In genomic region chr11:97770570-97770969, GRCh38 we compare ENCODE assay signal across 26 cellular contexts.
"Had no signal": no experiment of that assay in that cellular context is flagged by ENCODE, and none has a peak within 500 bp of the region (broad histone marks: within the 10 kb centered on the region; RNA-seq: fewer than 3 reads in every experiment).

No MANE protein-coding gene starts in this region.

- H3K27me3 ChIP-seq: neutrophil, pancreas, right atrium auricular region, right lobe of liver, sigmoid colon, stomach, thyroid gland, tibial nerve, upper lobe of left lung, vagina had no signal

- H3K27me3 Mint-ChIP-seq: stimulated activated naive B cell treated with anti-CD40 and anti-IgM and Interleukin-4, amounts not matched to agents 10 μg/mL and 1 μg/mL and 100 μg/mL, for 72 hours; stimulated activated naive CD8-positive, alpha-beta T cell treated with anti-CD3 and anti-CD28 coated beads, Interleukin-15, Interleukin-2, amounts not matched to agents 100 ng/mL and 50 ng/mL, for 24 hours had no signal

- H3K4me3 Mint-ChIP-seq: natural killer cell; nephron; stimulated activated effector memory CD8-positive, alpha-beta T cell treated with anti-CD3 and anti-CD28 coated beads, Interleukin-12 subunit alpha, Interleukin-12 subunit beta, amount 100 ng/mL, for 72 hours; stimulated activated naive B cell treated with anti-CD40 and anti-IgM and Interleukin-4, amounts not matched to agents 10 μg/mL and 1 μg/mL and 100 μg/mL, for 72 hours; stimulated activated naive CD8-positive, alpha-beta T cell treated with anti-CD3 and anti-CD28 coated beads, Interleukin-15, Interleukin-2, amounts not matched to agents 100 ng/mL and 50 ng/mL, for 24 hours had no signal

- H3K4me1 Mint-ChIP-seq: natural killer cell; stimulated activated effector memory CD8-positive, alpha-beta T cell treated with anti-CD3 and anti-CD28 coated beads, Interleukin-12 subunit alpha, Interleukin-12 subunit beta, amount 100 ng/mL, for 72 hours; stimulated activated naive B cell treated with anti-CD40 and anti-IgM and Interleukin-4, amounts not matched to agents 10 μg/mL and 1 μg/mL and 100 μg/mL, for 72 hours had no signal

- H3K27ac Mint-ChIP-seq: natural killer cell; nephron; stimulated activated effector memory CD8-positive, alpha-beta T cell treated with anti-CD3 and anti-CD28 coated beads, Interleukin-12 subunit alpha, Interleukin-12 subunit beta, amount 100 ng/mL, for 72 hours; stimulated activated naive B cell treated with anti-CD40 and anti-IgM and Interleukin-4, amounts not matched to agents 10 μg/mL and 1 μg/mL and 100 μg/mL, for 72 hours; stimulated activated naive CD8-positive, alpha-beta T cell treated with anti-CD3 and anti-CD28 coated beads, Interleukin-15, Interleukin-2, amounts not matched to agents 100 ng/mL and 50 ng/mL, for 24 hours had no signal

- H3K36me3 ChIP-seq: neutrophil, pancreas, prostate gland, right atrium auricular region, right lobe of liver, sigmoid colon, stomach, thoracic aorta, thyroid gland, tibial nerve, upper lobe of left lung, vagina had no signal

- H3K27ac ChIP-seq: neutrophil, pancreas, prostate gland, right atrium auricular region, right lobe of liver, sigmoid colon, stomach, thoracic aorta, thyroid gland, tibial nerve, upper lobe of left lung, vagina had no signal

- H3K9me3 ChIP-seq: neutrophil, pancreas, prostate gland, right atrium auricular region, right lobe of liver, sigmoid colon, thoracic aorta, thyroid gland, tibial nerve, upper lobe of left lung, vagina had no signal

- H3K36me3 Mint-ChIP-seq: natural killer cell; stimulated activated effector memory CD8-positive, alpha-beta T cell treated with anti-CD3 and anti-CD28 coated beads, Interleukin-12 subunit alpha, Interleukin-12 subunit beta, amount 100 ng/mL, for 72 hours; stimulated activated naive B cell treated with anti-CD40 and anti-IgM and Interleukin-4, amounts not matched to agents 10 μg/mL and 1 μg/mL and 100 μg/mL, for 72 hours had no signal

- H3K4me3 ChIP-seq: pancreas, prostate gland, right atrium auricular region, right lobe of liver, sigmoid colon, stomach, thoracic aorta, thyroid gland, tibial nerve, upper lobe of left lung, vagina had no signal

- DNase-seq: natural killer cell; nucleus accumbens; pancreas; retina; right lobe of liver; sigmoid colon; small intestine; stimulated activated CD4-positive, alpha-beta T cell treated with anti-CD3 and anti-CD28 coated beads, Interleukin-15, amount 100 ng/mL, for 24 hours; stimulated activated CD4-positive, alpha-beta T cell treated with anti-CD3 and anti-CD28 coated beads, Interleukin-2, amount 100 ng/mL, for 24 hours; stimulated activated CD4-positive, alpha-beta T cell treated with anti-CD3 and anti-CD28 coated beads, Interleukin-2, amount 100 ng/mL, for 48 hours; stimulated activated CD4-positive, alpha-beta T cell treated with anti-CD3 and anti-CD28 coated beads, Interleukin-4, amount 100 ng/mL, for 24 hours; stimulated activated naive B cell treated with anti-CD40 and anti-IgM and Interleukin-4, amounts not matched to agents 10 μg/mL and 1 μg/mL and 100 μg/mL, for 72 hours; stimulated activated naive CD4-positive, alpha-beta T cell treated with Interleukin-2 at 50 U/mL for 16 hours; stomach; thyroid gland; trophoblast cell; upper lobe of left lung had no signal

- ATAC-seq: natural killer cell; pancreas; right lobe of liver; stimulated activated effector memory CD8-positive, alpha-beta T cell treated with anti-CD3 and anti-CD28 coated beads, Interleukin-12 subunit alpha, Interleukin-12 subunit beta, amount 100 ng/mL, for 72 hours; stimulated activated naive B cell treated with anti-CD40 and anti-IgM and Interleukin-4, amounts not matched to agents 10 μg/mL and 1 μg/mL and 100 μg/mL, for 72 hours had no signal

- H3K4me1 ChIP-seq: pancreas, prostate gland, right lobe of liver, sigmoid colon, stomach, thyroid gland, tibial nerve, upper lobe of left lung, vagina had no signal
